1 cellular context compared by ENCODE assay signal in genomic region chr11:6631356-6631890, GRCh38.
TF ChIP-seq lines count a peak whose summit lies in the region.

No MANE protein-coding gene starts in this region.

TF ChIP-seq in WTC11, 78 proteins besides CTCF, POLR2A, EP300 and RAD21:
- no peak for TF ChIP-seq NFE2L1 (CRISPR knock-in tag; IDR thresholded peaks at IDR 0.05)
- no peak for TF ChIP-seq GRHL2 (CRISPR knock-in tag; IDR thresholded peaks at IDR 0.05; ENCODE audit: insufficient replicate concordance, severe bottlenecking)
- no peak for TF ChIP-seq MLX (CRISPR knock-in tag; IDR thresholded peaks at IDR 0.05)
- no peak for TF ChIP-seq ZNF512 (CRISPR knock-in tag; IDR thresholded peaks at IDR 0.05; ENCODE audit: borderline replicate concordance)
- TF ChIP-seq ERG (CRISPR knock-in tag; IDR thresholded peaks at IDR 0.05) = no peak
- TF ChIP-seq ZNF317 (CRISPR knock-in tag; IDR thresholded peaks at IDR 0.05; ENCODE audit: borderline replicate concordance, low read depth) = no peak
- TF ChIP-seq, protein P1, sequence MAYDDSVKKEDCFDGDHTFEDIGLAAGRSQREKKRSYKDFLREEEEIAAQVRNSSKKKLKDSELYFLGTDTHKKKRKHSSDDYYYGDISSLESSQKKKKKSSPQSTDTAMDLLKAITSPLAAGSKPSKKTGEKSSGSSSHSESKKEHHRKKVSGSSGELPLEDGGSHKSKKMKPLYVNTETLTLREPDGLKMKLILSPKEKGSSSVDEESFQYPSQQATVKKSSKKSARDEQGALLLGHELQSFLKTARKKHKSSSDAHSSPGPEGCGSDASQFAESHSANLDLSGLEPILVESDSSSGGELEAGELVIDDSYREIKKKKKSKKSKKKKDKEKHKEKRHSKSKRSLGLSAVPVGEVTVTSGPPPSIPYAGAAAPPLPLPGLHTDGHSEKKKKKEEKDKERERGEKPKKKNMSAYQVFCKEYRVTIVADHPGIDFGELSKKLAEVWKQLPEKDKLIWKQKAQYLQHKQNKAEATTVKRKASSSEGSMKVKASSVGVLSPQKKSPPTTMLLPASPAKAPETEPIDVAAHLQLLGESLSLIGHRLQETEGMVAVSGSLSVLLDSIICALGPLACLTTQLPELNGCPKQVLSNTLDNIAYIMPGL (CRISPR knock-in tag; IDR thresholded peaks at IDR 0.05) = no peak
- TF ChIP-seq OVOL2 (CRISPR knock-in tag; IDR thresholded peaks at IDR 0.05; ENCODE audit: borderline replicate concordance) = no peak
- TF ChIP-seq, protein P2, sequence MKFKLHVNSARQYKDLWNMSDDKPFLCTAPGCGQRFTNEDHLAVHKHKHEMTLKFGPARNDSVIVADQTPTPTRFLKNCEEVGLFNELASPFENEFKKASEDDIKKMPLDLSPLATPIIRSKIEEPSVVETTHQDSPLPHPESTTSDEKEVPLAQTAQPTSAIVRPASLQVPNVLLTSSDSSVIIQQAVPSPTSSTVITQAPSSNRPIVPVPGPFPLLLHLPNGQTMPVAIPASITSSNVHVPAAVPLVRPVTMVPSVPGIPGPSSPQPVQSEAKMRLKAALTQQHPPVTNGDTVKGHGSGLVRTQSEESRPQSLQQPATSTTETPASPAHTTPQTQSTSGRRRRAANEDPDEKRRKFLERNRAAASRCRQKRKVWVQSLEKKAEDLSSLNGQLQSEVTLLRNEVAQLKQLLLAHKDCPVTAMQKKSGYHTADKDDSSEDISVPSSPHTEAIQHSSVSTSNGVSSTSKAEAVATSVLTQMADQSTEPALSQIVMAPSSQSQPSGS (CRISPR knock-in tag; IDR thresholded peaks at IDR 0.05; ENCODE audit: borderline replicate concordance, low read depth) = no peak
- TF ChIP-seq, protein P3, sequence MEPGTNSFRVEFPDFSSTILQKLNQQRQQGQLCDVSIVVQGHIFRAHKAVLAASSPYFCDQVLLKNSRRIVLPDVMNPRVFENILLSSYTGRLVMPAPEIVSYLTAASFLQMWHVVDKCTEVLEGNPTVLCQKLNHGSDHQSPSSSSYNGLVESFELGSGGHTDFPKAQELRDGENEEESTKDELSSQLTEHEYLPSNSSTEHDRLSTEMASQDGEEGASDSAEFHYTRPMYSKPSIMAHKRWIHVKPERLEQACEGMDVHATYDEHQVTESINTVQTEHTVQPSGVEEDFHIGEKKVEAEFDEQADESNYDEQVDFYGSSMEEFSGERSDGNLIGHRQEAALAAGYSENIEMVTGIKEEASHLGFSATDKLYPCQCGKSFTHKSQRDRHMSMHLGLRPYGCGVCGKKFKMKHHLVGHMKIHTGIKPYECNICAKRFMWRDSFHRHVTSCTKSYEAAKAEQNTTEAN (CRISPR knock-in tag; IDR thresholded peaks at IDR 0.05) = no peak
- TF ChIP-seq, protein P4, sequence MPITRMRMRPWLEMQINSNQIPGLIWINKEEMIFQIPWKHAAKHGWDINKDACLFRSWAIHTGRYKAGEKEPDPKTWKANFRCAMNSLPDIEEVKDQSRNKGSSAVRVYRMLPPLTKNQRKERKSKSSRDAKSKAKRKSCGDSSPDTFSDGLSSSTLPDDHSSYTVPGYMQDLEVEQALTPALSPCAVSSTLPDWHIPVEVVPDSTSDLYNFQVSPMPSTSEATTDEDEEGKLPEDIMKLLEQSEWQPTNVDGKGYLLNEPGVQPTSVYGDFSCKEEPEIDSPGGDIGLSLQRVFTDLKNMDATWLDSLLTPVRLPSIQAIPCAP (CRISPR knock-in tag; IDR thresholded peaks at IDR 0.05) = no peak
- TF ChIP-seq SP1 (CRISPR knock-in tag; conservative IDR thresholded peaks at IDR 0.05) = no peak
- no peak for TF ChIP-seq KAT7 (CRISPR knock-in tag; IDR thresholded peaks at IDR 0.05; ENCODE audit: borderline replicate concordance)
- no peak for TF ChIP-seq CBFB (CRISPR knock-in tag; IDR thresholded peaks at IDR 0.05; ENCODE audit: low read depth)
- TF ChIP-seq ATF6 (CRISPR knock-in tag; IDR thresholded peaks at IDR 0.05) = no peak
- TF ChIP-seq ZNF425 (CRISPR knock-in tag; conservative IDR thresholded peaks at IDR 0.05) = no peak
